Comparison of ENCODE assay signal across 17 cellular contexts in genomic region chr11:92087916-92088537, GRCh38.
DNase-seq lines count a peak whose midpoint lies in the region; ATAC-seq, FAIRE-seq and TF ChIP-seq lines count a peak whose summit lies in the region.
"Had no signal": no experiment of that assay in that cellular context is flagged by ENCODE, and none has a peak within 500 bp of the region (broad histone marks: within the 10 kb centered on the region; RNA-seq: fewer than 3 reads in every experiment).

No MANE protein-coding gene starts in this region.

- H4K8ac ChIP-seq in H1 (ENCODE audit: extremely low read depth, insufficient read depth, low read length) = no peak overlapping the region
- H4K8ac ChIP-seq in neuronal stem cell (ENCODE audit: low read depth, low read length) = no peak overlapping the region

- H2BK12ac ChIP-seq in H1 (ENCODE audit: low read depth, low read length) (no peak overlapping the region), neuronal stem cell (ENCODE audit: low read length) (no peak overlapping the region)

- H3K4ac ChIP-seq in H1 (replicated peaks; ENCODE audit: insufficient read length, low read depth, low read length) = no peak overlapping the region
- no peak overlapping the region for H3K4ac ChIP-seq in neuronal stem cell (ENCODE audit: low read length)

- H3K23ac ChIP-seq in H1 (ENCODE audit: insufficient read length) (no peak overlapping the region), neuronal stem cell (ENCODE audit: low read depth, low read length, poor library complexity) (no peak overlapping the region)

- H3K18ac ChIP-seq in H1 (ENCODE audit: extremely low read depth, low read length) (no peak overlapping the region), neuronal stem cell (ENCODE audit: low read length) (no peak overlapping the region)

- H2BK120ac ChIP-seq in H1 (replicated peaks; ENCODE audit: low read depth, low read length) = no peak overlapping the region
- H2BK120ac ChIP-seq in neuronal stem cell (ENCODE audit: low read depth, low read length) = no peak overlapping the region

- no TSS peak for BruUV-seq in HepG2 (replicated peaks; lab: Mats Ljungman, UMichigan)

- H2AFZ ChIP-seq in HepG2 (ENCODE audit: low read length) = no peak overlapping the region
- H2AFZ ChIP-seq in H1 (ENCODE audit: low read length) = peak overlapping the region; percentile 6; the same call in 1 of the 2 replicates
- no peak overlapping the region for H2AFZ ChIP-seq in neuronal stem cell (ENCODE audit: low read length)

- no peaks in the 10 kb centered on the region for H3K23me2 ChIP-seq in H1 (ENCODE audit: low read depth, low read length)

- H2BK5ac ChIP-seq in H1 (ENCODE audit: low read depth, low read length) (no peak overlapping the region), neuronal stem cell (ENCODE audit: low read length) (no peak overlapping the region)

- TF ChIP-seq RAD21 in HepG2 (CRISPR knock-in tag; IDR thresholded peaks at IDR 0.05) (no peak), H1 (IDR thresholded peaks at IDR 0.05 in 1 of 2, conservative IDR thresholded peaks at IDR 0.05 in 1 of 2; ENCODE audit: low read depth in 2 of 2, low read length in 2 of 2) (no peak)

- FAIRE-seq in HepG2 (lab: Jason Lieb, UNC) (no peak), H1 (lab: Jason Lieb, UNC) (no peak)
- FAIRE-seq: GM12878, HTR-8/SVneo had no signal

- POLR2A ChIA-PET in HepG2 (lab: Yijun Ruan, JAX) (no interaction called here), H1 (lab: Charles Lee; ENCODE audit: partially characterized antibody) (no interaction called here)

- no peak overlapping the region for H3K56ac ChIP-seq in H1 (replicated peaks; ENCODE audit: insufficient read length, low read depth, low read length)

- no peak overlapping the region for H3K4me2 ChIP-seq in HepG2 (ENCODE audit: low read depth, low read length)
- H3K4me2 ChIP-seq in H1 (ENCODE audit: insufficient read depth in 1 of 2, low read depth in 2 of 2, low read length in 2 of 2) = no peak overlapping the region
- no peak overlapping the region for H3K4me2 ChIP-seq in neuronal stem cell (ENCODE audit: insufficient read depth, low read length, poor library complexity, severe bottlenecking)
- H3K4me2 ChIP-seq: BLaER1 treated with 17β-estradiol and CSF1 and Interleukin-3, amounts not matched to agents 10 nM and 100 nM had no signal

- H3K79me1 ChIP-seq in H1 (ENCODE audit: low read depth, low read length) (no peaks in the 10 kb centered on the region), neuronal stem cell (ENCODE audit: low read depth, low read length) (no peaks in the 10 kb centered on the region)

- TF ChIP-seq CTCF in HepG2 (CRISPR knock-in tag; IDR thresholded peaks at IDR 0.05) (no peak), right lobe of liver (IDR thresholded peaks at IDR 0.05) (no peak), H1 (IDR thresholded peaks at IDR 0.05; ENCODE audit: control extremely low read depth in 1 of 3, insufficient read depth in 1 of 3, low read depth in 1 of 3, low read length in 3 of 3) (no peak), coronary artery (IDR thresholded peaks at IDR 0.05) (no peak)

- H3K36me3 ChIP-seq in HepG2 (replicated peaks in 1 of 2; ENCODE audit: control insufficient read depth in 1 of 2, insufficient read depth in 2 of 2, low read length in 2 of 2) = no peaks in the 10 kb centered on the region
- H3K36me3 ChIP-seq in right lobe of liver = no peaks in the 10 kb centered on the region
- no peaks in the 10 kb centered on the region for H3K36me3 ChIP-seq in H1 (ENCODE audit: control insufficient read depth in 2 of 4, insufficient read depth in 4 of 4, low read length in 3 of 4)
- H3K36me3 ChIP-seq in neuronal stem cell (replicated peaks in 1 of 2; ENCODE audit: control insufficient read depth in 2 of 2, insufficient read depth in 2 of 2, low read length in 2 of 2) = no peaks in the 10 kb centered on the region
- H3K36me3 ChIP-seq: BLaER1 treated with 17β-estradiol and CSF1 and Interleukin-3, amounts not matched to agents 10 nM and 100 nM had no signal

- TF ChIP-seq EP300 in HepG2 (IDR thresholded peaks at IDR 0.05; ENCODE audit: low read depth in 2 of 2, low read length in 2 of 2) = no peak
- TF ChIP-seq EP300 in HepG2 (CRISPR knock-in tag; IDR thresholded peaks at IDR 0.05; ENCODE audit: borderline replicate concordance) = no peak
- no peak for TF ChIP-seq EP300 in H1 (IDR thresholded peaks at IDR 0.05; ENCODE audit: borderline replicate concordance in 1 of 2, low read depth in 2 of 2, low read length in 2 of 2)

- no peak overlapping the region for H3K14ac ChIP-seq in H1 (ENCODE audit: insufficient read length)
- no peak overlapping the region for H3K14ac ChIP-seq in neuronal stem cell (ENCODE audit: low read length)

- H4K91ac ChIP-seq in H1 (replicated peaks; ENCODE audit: insufficient read length, low read length) = no peak overlapping the region
- H4K91ac ChIP-seq in neuronal stem cell (ENCODE audit: low read depth, low read length, poor library complexity) = no peak overlapping the region

- intact Hi-C loops in HepG2 (cut with micrococcal nuclease; ENCODE audit: unreplicated experiment) = no loop called here
- intact Hi-C loops in right lobe of liver (cut with DNase I) = no loop called here
- intact Hi-C loops in posterior cingulate gyrus (cut with DNase I) = no loop called here

- H3K4me3 ChIP-seq in HepG2 (replicated peaks in 1 of 3; ENCODE audit: insufficient read depth in 1 of 3, low read depth in 2 of 3, low read length in 3 of 3) (no peak overlapping the region), right lobe of liver (no peak overlapping the region), H1 (ENCODE audit: extremely low read depth in 1 of 4, insufficient read depth in 2 of 4, low read depth in 3 of 4, low read length in 4 of 4) (no peak overlapping the region), coronary artery (no peak overlapping the region), neuronal stem cell (ENCODE audit: low read length in 2 of 2) (no peak overlapping the region)
- H3K4me3 ChIP-seq: BLaER1 treated with 17β-estradiol and CSF1 and Interleukin-3, amounts not matched to agents 10 nM and 100 nM; GM12878 had no signal

- H3K9ac ChIP-seq in HepG2 (ENCODE audit: insufficient read depth, low read depth, low read length) = no peak overlapping the region
- no peak overlapping the region for H3K9ac ChIP-seq in H1 (replicated peaks in 1 of 4; ENCODE audit: extremely low read depth in 1 of 4, low read depth in 3 of 4, low read length in 3 of 4)
- H3K9ac ChIP-seq in neuronal stem cell (ENCODE audit: low read depth, low read length, poor library complexity) = no peak overlapping the region
- H3K9ac ChIP-seq: BLaER1 treated with 17β-estradiol and CSF1 and Interleukin-3, amounts not matched to agents 10 nM and 100 nM had no signal

- H3K27ac ChIP-seq in HepG2 (ENCODE audit: extremely low read length, insufficient read depth, low read length) = no peak overlapping the region
- no peak overlapping the region for H3K27ac ChIP-seq in right lobe of liver
- H3K27ac ChIP-seq in H1 (ENCODE audit: low read depth, low read length) = no peak overlapping the region
- no peak overlapping the region for H3K27ac ChIP-seq in coronary artery
- H3K27ac ChIP-seq in neuronal stem cell (replicated peaks; ENCODE audit: low read length) = no peak overlapping the region
- H3K27ac ChIP-seq: 22Rv1; BLaER1 treated with 17β-estradiol and CSF1 and Interleukin-3, amounts not matched to agents 10 nM and 100 nM had no signal

- no peaks in the 10 kb centered on the region for H3K27me3 ChIP-seq in HepG2 (ENCODE audit: control insufficient read depth in 1 of 2, insufficient read depth in 2 of 2, low read length in 2 of 2)
- H3K27me3 ChIP-seq in right lobe of liver = no peaks in the 10 kb centered on the region
- no peaks in the 10 kb centered on the region for H3K27me3 ChIP-seq in H1 (replicated peaks in 1 of 4; ENCODE audit: control insufficient read depth in 3 of 4, extremely low read depth in 1 of 4, insufficient read depth in 3 of 4, low read length in 3 of 4)
- no peaks in the 10 kb centered on the region for H3K27me3 ChIP-seq in neuronal stem cell (ENCODE audit: control insufficient read depth in 3 of 3, insufficient read depth in 3 of 3, low read depth in 1 of 3, low read length in 3 of 3)
- H3K27me3 ChIP-seq: BLaER1 treated with 17β-estradiol and CSF1 and Interleukin-3, amounts not matched to agents 10 nM and 100 nM had no signal

- DNase-seq in HepG2 (ENCODE audit: low spot score) = no peak
- no peak for DNase-seq in right lobe of liver
- DNase-seq in H1 (ENCODE audit: low read depth in 1 of 2, low spot score in 2 of 2) = no peak
- peak in 7 of 10 donors; percentile 10 to 85 (median 33) for DNase-seq in posterior cingulate gyrus
- DNase-seq in coronary artery (ENCODE audit: low spot score) = no peak
- no peak for DNase-seq in SHP77 treated with DMSO at 0.1 percent for 48 hours (lab: John Stamatoyannopoulos, UW)
- DNase-seq in neuronal stem cell (ENCODE audit: low spot score) = no peak
- DNase-seq: AML-193; CD4-positive, CD25-positive, alpha-beta regulatory T cell; DMS 273 treated with DMSO at 0.1 percent for 48 hours; DMS79; HCEC 1CT; HFFc6 had no signal

- H2BK15ac ChIP-seq in H1 (ENCODE audit: low read length) = no peak overlapping the region
- no peak overlapping the region for H2BK15ac ChIP-seq in neuronal stem cell (ENCODE audit: low read length)

- H3K9me3 ChIP-seq in HepG2 (ENCODE audit: low read length) = peaks cover 36% of the 10 kb centered on the region
- H3K9me3 ChIP-seq in right lobe of liver = no peaks in the 10 kb centered on the region
- no peaks in the 10 kb centered on the region for H3K9me3 ChIP-seq in H1 (ENCODE audit: insufficient read depth in 2 of 2, low read depth in 1 of 2, low read length in 1 of 2)
- no peaks in the 10 kb centered on the region for H3K9me3 ChIP-seq in neuronal stem cell (replicated peaks in 1 of 2; ENCODE audit: control insufficient read depth in 2 of 2, insufficient read depth in 1 of 2, low read depth in 1 of 2, low read length in 2 of 2)

- H4K20me1 ChIP-seq in HepG2 (ENCODE audit: insufficient read depth, low read length) (no peaks in the 10 kb centered on the region), H1 (replicated peaks in 1 of 2; ENCODE audit: control insufficient read depth in 1 of 2, insufficient read depth in 2 of 2, low read length in 2 of 2) (no peaks in the 10 kb centered on the region)
- H4K20me1 ChIP-seq: BLaER1 treated with 17β-estradiol and CSF1 and Interleukin-3, amounts not matched to agents 10 nM and 100 nM had no signal

- H4K5ac ChIP-seq in H1 (ENCODE audit: insufficient read length, low read depth, low read length) = no peak overlapping the region

- no peak overlapping the region for H2AK5ac ChIP-seq in H1 (ENCODE audit: low read depth, low read length)
- no peak overlapping the region for H2AK5ac ChIP-seq in neuronal stem cell (ENCODE audit: low read depth, low read length)

- H3K79me2 ChIP-seq in HepG2 (ENCODE audit: insufficient read depth, low read length) (no peaks in the 10 kb centered on the region), H1 (ENCODE audit: control insufficient read depth in 1 of 2, insufficient read depth in 2 of 2, low read length in 2 of 2) (no peaks in the 10 kb centered on the region)

- in situ Hi-C loops in HepG2 (cut with HindIII; ENCODE audit: extremely low pct_ligation_motif_present, low pct_unique_long_range_greater_than_20kb) = no loop called here

- H2BK20ac ChIP-seq in H1 (ENCODE audit: low read length) = no peak overlapping the region

- CTCF ChIA-PET in HepG2 (lab: Yijun Ruan, JAX; ENCODE audit: low intra/inter-chr PET ratio, low total read pairs) = no interaction called here
- CTCF ChIA-PET in H1 (lab: Charles Lee; ENCODE audit: partially characterized antibody) = interaction anchor here (1.7 kb wide), 1 partner anchor 18 kb away, joined by 6 read pairs; no protein-coding TSS in a partner anchor

- 2% methylated on average over 4 of the region's 4 CpGs for WGBS in HepG2 (ENCODE audit: low lambda C conversion rate)
- WGBS in right lobe of liver (ENCODE audit: insufficient coverage, low coverage, low lambda C conversion rate, missing lambda C conversion rate) = 40% methylated on average over 4 of the region's 4 CpGs
- WGBS in H1 (ENCODE audit: extremely low coverage in 1 of 2, insufficient coverage in 1 of 2, insufficient read length in 1 of 2, insufficient replicate concordance in 2 of 2, low coverage in 1 of 2, low lambda C conversion rate in 2 of 2, missing lambda C conversion rate in 1 of 2), 2 experiments = 96% methylated on average over 4 of the region's 4 CpGs; no CpG with 5 or more reads in 1 of the 2 experiments
- WGBS in neuronal stem cell (ENCODE audit: extremely low coverage in 2 of 2, insufficient read length in 2 of 2, insufficient replicate concordance in 1 of 2), 2 donors = no CpG with 5 or more reads among the region's 4 CpGs

- ATAC-seq in HepG2 = no peak
- no peak for ATAC-seq in right lobe of liver
- ATAC-seq: GM12878 had no signal

- no peaks in the 10 kb centered on the region for H3K4me1 ChIP-seq in HepG2 (ENCODE audit: insufficient read depth, low read length)
- no peaks in the 10 kb centered on the region for H3K4me1 ChIP-seq in right lobe of liver
- H3K4me1 ChIP-seq in H1 (replicated peaks in 1 of 4; ENCODE audit: control insufficient read depth in 3 of 4, insufficient read depth in 4 of 4, low read length in 3 of 4) = no peaks in the 10 kb centered on the region
- peaks cover 0 to 4% of the 10 kb centered on the region in 2 donors for H3K4me1 ChIP-seq in neuronal stem cell (ENCODE audit: control insufficient read depth in 2 of 2, insufficient read depth in 1 of 2, low read depth in 1 of 2, low read length in 2 of 2)

- TF ChIP-seq POLR2A in HepG2 (IDR thresholded peaks at IDR 0.05; ENCODE audit: insufficient read depth in 1 of 2, low read depth in 2 of 2, low read length in 2 of 2) = no peak
- no peak for TF ChIP-seq POLR2A in right lobe of liver (IDR thresholded peaks at IDR 0.05)
- TF ChIP-seq POLR2A in H1 (IDR thresholded peaks at IDR 0.05; ENCODE audit: control extremely low read depth in 1 of 2, low read depth in 2 of 2, low read length in 2 of 2) = no peak

Comparison
In these comparisons a context has a peak if more than half of its experiments do, and no peak if none do; other contexts are left out.
1. DNase-seq: peak in posterior cingulate gyrus (7 of 10); none in HepG2 (single experiment), right lobe of liver (0 of 3), H1 (0 of 2), coronary artery (single experiment), SHP77 treated with DMSO at 0.1 percent for 48 hours (single experiment) and neuronal stem cell (single experiment).